25 cellular contexts compared by ENCODE assay signal in the genomic region with DNA sequence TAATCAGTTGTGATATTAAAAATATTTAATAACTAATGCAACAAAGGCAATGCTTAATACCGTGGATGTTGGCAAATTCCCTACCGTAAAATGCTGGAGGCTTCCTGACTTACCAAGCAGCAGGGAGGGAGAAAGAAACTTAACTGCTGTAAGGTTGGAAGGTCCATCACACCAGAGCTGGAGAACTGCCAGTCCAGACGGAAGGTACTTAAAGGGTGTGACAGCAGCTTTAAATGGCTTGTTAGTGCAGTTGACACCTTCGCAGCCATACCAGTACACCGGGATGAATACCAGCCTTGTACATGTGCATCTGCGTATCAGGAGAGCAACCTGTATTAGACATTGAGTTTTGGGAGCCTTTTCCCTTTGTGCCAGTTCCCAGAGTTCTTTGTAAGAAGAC.
"Had no signal": no experiment of that assay in that cellular context is flagged by ENCODE, and none has a peak within 500 bp of the region (broad histone marks: within the 10 kb centered on the region; RNA-seq: fewer than 3 reads in every experiment).

No MANE protein-coding gene starts in this region.

- H3K27me3 ChIP-seq: esophagus squamous epithelium, heart right ventricle, neural progenitor cell, stomach, thyroid gland had no signal

- DNase-seq: dermis blood vessel endothelial cell; effector memory CD4-positive, alpha-beta T cell; esophagus squamous epithelium; foreskin melanocyte; glutamatergic neuron; heart right ventricle; hippocampal formation; naive thymus-derived CD4-positive, alpha-beta T cell; stimulated activated CD4-positive, alpha-beta T cell treated with anti-CD3 and anti-CD28 coated beads, Interleukin-2, amount 100 ng/mL, for 24 hours; stimulated activated CD4-positive, alpha-beta T cell treated with anti-CD3 and anti-CD28 coated beads, Interleukin-4, amount 100 ng/mL, for 24 hours; stimulated activated naive CD4-positive, alpha-beta T cell treated with Interleukin-2 at 50 U/mL for 16 hours; stomach; thyroid gland had no signal

- H3K4me3 ChIP-seq: coronary artery, esophagus squamous epithelium, heart right ventricle, lung, neural progenitor cell, smooth muscle cell, stomach, thyroid gland had no signal

- H3K27me3 Mint-ChIP-seq: memory B cell; naive thymus-derived CD4-positive, alpha-beta T cell; progenitor cell of endocrine pancreas; type B pancreatic cell had no signal

- H3K9me3 Mint-ChIP-seq: nephron, neural progenitor cell had no signal

- H3K27ac ChIP-seq: coronary artery, esophagus squamous epithelium, heart right ventricle, neural progenitor cell, parathyroid adenoma, stomach, thyroid gland had no signal

- H3K4me1 ChIP-seq: esophagus squamous epithelium, heart right ventricle, neural progenitor cell, parathyroid adenoma, stomach, thyroid gland had no signal

- H3K27ac Mint-ChIP-seq: memory B cell; mesothelial cell of epicardium; naive thymus-derived CD4-positive, alpha-beta T cell; neural progenitor cell; progenitor cell of endocrine pancreas; stimulated activated effector memory CD8-positive, alpha-beta T cell treated with anti-CD3 and anti-CD28 coated beads, Interleukin-12 subunit alpha, Interleukin-12 subunit beta, amount 100 ng/mL, for 72 hours had no signal

- H3K4me3 Mint-ChIP-seq: memory B cell; mesothelial cell of epicardium; naive thymus-derived CD4-positive, alpha-beta T cell; nephron; neural progenitor cell; stimulated activated effector memory CD8-positive, alpha-beta T cell treated with anti-CD3 and anti-CD28 coated beads, Interleukin-12 subunit alpha, Interleukin-12 subunit beta, amount 100 ng/mL, for 72 hours had no signal

- H3K36me3 Mint-ChIP-seq: memory B cell; mesothelial cell of epicardium; naive thymus-derived CD4-positive, alpha-beta T cell; neural progenitor cell; stimulated activated effector memory CD8-positive, alpha-beta T cell treated with anti-CD3 and anti-CD28 coated beads, Interleukin-12 subunit alpha, Interleukin-12 subunit beta, amount 100 ng/mL, for 72 hours; type B pancreatic cell had no signal

- H3K4me1 Mint-ChIP-seq: memory B cell; naive thymus-derived CD4-positive, alpha-beta T cell; nephron; stimulated activated effector memory CD8-positive, alpha-beta T cell treated with anti-CD3 and anti-CD28 coated beads, Interleukin-12 subunit alpha, Interleukin-12 subunit beta, amount 100 ng/mL, for 72 hours had no signal

- ATAC-seq: heart right ventricle; naive thymus-derived CD4-positive, alpha-beta T cell; sciatic nerve; stimulated activated effector memory CD8-positive, alpha-beta T cell treated with anti-CD3 and anti-CD28 coated beads, Interleukin-12 subunit alpha, Interleukin-12 subunit beta, amount 100 ng/mL, for 72 hours had no signal

- H3K9me3 ChIP-seq: stomach, thyroid gland had no signal

- H3K36me3 ChIP-seq: esophagus squamous epithelium, heart right ventricle, neural progenitor cell, stomach, thyroid gland had no signal
